In the genomic region with DNA sequence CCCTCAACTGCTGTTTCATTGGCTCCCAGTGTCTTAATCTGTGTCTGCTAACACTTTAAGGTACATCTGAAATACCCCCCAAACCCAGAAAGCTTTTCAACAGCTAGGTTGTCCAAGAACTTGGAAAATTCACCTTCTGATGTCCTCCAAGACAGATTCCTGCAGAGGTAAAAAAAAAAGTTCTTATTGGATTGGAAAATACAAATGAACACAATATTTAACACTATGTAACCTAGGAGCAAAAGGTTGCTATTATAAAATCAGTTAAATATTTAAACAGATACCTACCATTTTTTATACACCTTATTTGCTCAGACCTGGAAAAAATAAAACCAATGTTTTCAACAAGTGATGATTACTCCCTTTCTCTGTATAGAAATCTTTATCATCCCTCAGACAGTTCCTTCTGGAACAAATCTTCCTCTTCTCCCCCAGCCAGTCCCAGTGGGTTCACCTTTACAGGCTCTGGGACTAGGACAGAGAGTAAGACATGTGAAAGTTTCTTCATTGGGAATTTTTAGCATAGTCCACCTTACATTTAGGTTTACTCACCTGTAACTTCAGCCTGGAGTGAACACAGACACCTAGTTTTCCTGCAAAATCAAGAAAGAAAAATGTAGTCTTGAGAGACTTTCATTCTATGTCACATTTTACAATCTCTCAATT, we compare ENCODE assay signal across 9 cellular contexts. TPM values are rescaled to one million over a fixed set of nuclear protein-coding genes. Genes with fewer than 3 reads are reported as not detected.
A peak's percentile ranks its signal among the peaks of the same experiment; 100 is the strongest.
DNase-seq lines count a peak whose midpoint lies in the region; ATAC-seq and TF ChIP-seq lines count a peak whose summit lies in the region.
"Had no signal": no experiment of that assay in that cellular context is flagged by ENCODE, and none has a peak within 500 bp of the region (broad histone marks: within the 10 kb centered on the region; RNA-seq: fewer than 3 reads in every experiment).

No MANE protein-coding gene starts in this region.

- H3K9me3 ChIP-seq in IMR-90 (ENCODE audit: control insufficient read depth, insufficient read depth, low read length) (no peaks in the 10 kb centered on the region), esophagus muscularis mucosa (no peaks in the 10 kb centered on the region)

- H3K18ac ChIP-seq in IMR-90 (ENCODE audit: low read depth, low read length), result no peak overlapping the region

- H3K4me3 Mint-ChIP-seq in activated naive CD8-positive, alpha-beta T cell treated with anti-CD3 and anti-CD28 coated beads, Interleukin-2, amount 50 U/mL, for 24 hours, result peak overlapping the region; percentile 95
- H3K4me3 Mint-ChIP-seq in nephron progenitor cell, result peak overlapping the region; percentile 100

- no peak overlapping the region for H4K5ac ChIP-seq in IMR-90 (ENCODE audit: low read depth, low read length)

- no peak overlapping the region for H2BK20ac ChIP-seq in IMR-90 (ENCODE audit: low read depth, low read length)

- H2BK5ac ChIP-seq in IMR-90 (ENCODE audit: low read depth, low read length, poor library complexity, severe bottlenecking), result no peak overlapping the region

- no TSS peak for BruUV-seq in IMR-90 (replicated peaks; lab: Mats Ljungman, UMichigan)

- CTCF ChIA-PET in IMR-90 (lab: Yijun Ruan, JAX), result no interaction called here

- no peak overlapping the region for H2BK120ac ChIP-seq in IMR-90 (ENCODE audit: low read depth, low read length)

- H3K4me1 ChIP-seq in IMR-90 (ENCODE audit: control insufficient read depth, insufficient read depth, low read length), result peaks cover 2% of the 10 kb centered on the region; the same call in 1 of the 2 replicates
- H3K4me1 ChIP-seq in esophagus muscularis mucosa, result peaks cover 25 to 49% (median 39%) of the 10 kb centered on the region in 4 donors

- 0 out of 2 replicates have a peak overlapping the region, but pooled peaks have one; percentile 70 for H3K23ac ChIP-seq in IMR-90 (ENCODE audit: low read depth, low read length)

- POLR2A ChIA-PET in IMR-90 (lab: Charles Lee; ENCODE audit: unreplicated experiment), result no interaction called here

- no peak overlapping the region for H3K9ac ChIP-seq in IMR-90 (ENCODE audit: low read depth, low read length)

- H3K79me1 ChIP-seq in IMR-90 (ENCODE audit: low read depth in 1 of 2, low read length in 2 of 2), result peaks cover 20 to 50% of the 10 kb centered on the region in 2 experiments

- no peak overlapping the region for H2AFZ ChIP-seq in IMR-90 (replicated peaks; ENCODE audit: low read length, poor library complexity)

- TF ChIP-seq POLR2A in IMR-90 (IDR thresholded peaks at IDR 0.05; ENCODE audit: low read depth, low read length), result no peak
- TF ChIP-seq POLR2A in esophagus muscularis mucosa (IDR thresholded peaks at IDR 0.05; ENCODE audit: low read depth), result no peak

- dilution Hi-C loops in IMR-90 (cut with HindIII; ENCODE audit: low sequenced_read_pairs, unreplicated experiment), result no loop called here

- in situ Hi-C loops in IMR-90 (cut with MboI; ENCODE audit: low sequenced_read_pairs), result loop anchor here (25.0 kb wide), 1 partner anchor 465 kb away; no protein-coding TSS in a partner anchor

- peak overlapping the region; percentile 87 for H3K4me3 ChIP-seq in GM06990 (replicated peaks; ENCODE audit: low read depth, low read length)
- no peak overlapping the region for H3K4me3 ChIP-seq in IMR-90 (ENCODE audit: insufficient read depth, low read depth, low read length)
- H3K4me3 ChIP-seq in esophagus muscularis mucosa, result no peak overlapping the region

- intact Hi-C loops in IMR-90 (cut with micrococcal nuclease), result no loop called here
- intact Hi-C loops in esophagus muscularis mucosa (cut with DNase I), result loop anchor here (10.0 kb wide), 1 partner anchor 258 kb away; a partner anchor contains a TSS

- TF ChIP-seq RAD21 in IMR-90 (IDR thresholded peaks at IDR 0.05; ENCODE audit: low read length), result no peak

- ATAC-seq in IMR-90 (ENCODE audit: low read depth), result no peak
- ATAC-seq in activated naive CD8-positive, alpha-beta T cell treated with anti-CD3 and anti-CD28 coated beads, Interleukin-2, amount 50 U/mL, for 24 hours, result no peak

- H3K27me3 Mint-ChIP-seq in activated naive CD8-positive, alpha-beta T cell treated with anti-CD3 and anti-CD28 coated beads, Interleukin-2, amount 50 U/mL, for 24 hours, result peaks cover 7% of the 10 kb centered on the region
- peaks cover 5% of the 10 kb centered on the region for H3K27me3 Mint-ChIP-seq in nephron progenitor cell (ENCODE audit: low read depth, poor library complexity)

- H3K27ac Mint-ChIP-seq in activated naive CD8-positive, alpha-beta T cell treated with anti-CD3 and anti-CD28 coated beads, Interleukin-2, amount 50 U/mL, for 24 hours, result peak overlapping the region; percentile 99
- peak overlapping the region; percentile 98 for H3K27ac Mint-ChIP-seq in nephron progenitor cell

- no peak overlapping the region for H3K27ac ChIP-seq in IMR-90 (ENCODE audit: insufficient read depth, low read length)
- peak overlapping the region in 1 of 4 donors; percentile 9 for H3K27ac ChIP-seq in esophagus muscularis mucosa (replicated peaks in 1 of 4)
- H3K27ac ChIP-seq: brain microvascular endothelial cell had no signal

- H4K91ac ChIP-seq in IMR-90 (ENCODE audit: insufficient read depth, low read depth, low read length), result no peak overlapping the region

- H2AK5ac ChIP-seq in IMR-90 (ENCODE audit: low read depth, low read length), result no peak overlapping the region

- no peak overlapping the region for H3K56ac ChIP-seq in IMR-90 (ENCODE audit: extremely low read depth, insufficient read depth, low read length)

- no peak overlapping the region for H2BK15ac ChIP-seq in IMR-90 (ENCODE audit: low read depth, low read length)

- H3K9me1 ChIP-seq in IMR-90 (ENCODE audit: insufficient read depth, low read length), result 0 out of 2 replicates have a peak, but pooled peaks cover 4% of the 10 kb centered on the region

- no peak overlapping the region for H3K4me2 ChIP-seq in IMR-90 (ENCODE audit: low read depth, low read length)

- H3K4me1 Mint-ChIP-seq in activated naive CD8-positive, alpha-beta T cell treated with anti-CD3 and anti-CD28 coated beads, Interleukin-2, amount 50 U/mL, for 24 hours, result peaks cover 58% of the 10 kb centered on the region
- peaks cover 47% of the 10 kb centered on the region for H3K4me1 Mint-ChIP-seq in nephron progenitor cell

- peaks cover 55% of the 10 kb centered on the region for H3K36me3 Mint-ChIP-seq in activated naive CD8-positive, alpha-beta T cell treated with anti-CD3 and anti-CD28 coated beads, Interleukin-2, amount 50 U/mL, for 24 hours (ENCODE audit: low read depth)
- peaks cover 40% of the 10 kb centered on the region for H3K36me3 Mint-ChIP-seq in nephron progenitor cell (ENCODE audit: low read depth)

- H2AK9ac ChIP-seq in IMR-90 (replicated peaks; ENCODE audit: low read depth, low read length, poor library complexity), result no peak overlapping the region

- H3K4ac ChIP-seq in IMR-90 (ENCODE audit: low read depth, low read length), result no peak overlapping the region

- H3K14ac ChIP-seq in IMR-90 (replicated peaks; ENCODE audit: low read depth, low read length), result no peak overlapping the region

- H3K9me3 Mint-ChIP-seq in activated naive CD8-positive, alpha-beta T cell treated with anti-CD3 and anti-CD28 coated beads, Interleukin-2, amount 50 U/mL, for 24 hours, result no peaks in the 10 kb centered on the region
- peaks cover 5% of the 10 kb centered on the region for H3K9me3 Mint-ChIP-seq in nephron progenitor cell

- no peak for TF ChIP-seq EP300 in esophagus muscularis mucosa (IDR thresholded peaks at IDR 0.05)

- H3K27me3 ChIP-seq in GM06990 (replicated peaks; ENCODE audit: control insufficient read depth, insufficient read depth, low read length), result no peaks in the 10 kb centered on the region
- no peaks in the 10 kb centered on the region for H3K27me3 ChIP-seq in IMR-90 (ENCODE audit: control insufficient read depth, insufficient read depth, low read length)
- H3K27me3 ChIP-seq in esophagus muscularis mucosa, result no peaks in the 10 kb centered on the region
- H3K27me3 ChIP-seq: brain microvascular endothelial cell had no signal

- DNase-seq in GM06990 (ENCODE audit: extremely low read depth, insufficient read length), result no peak
- no peak for DNase-seq in IMR-90
- DNase-seq in activated naive CD8-positive, alpha-beta T cell treated with anti-CD3 and anti-CD28 coated beads, Interleukin-2, amount 50 U/mL, for 24 hours, result no peak
- DNase-seq in nephron progenitor cell, result no peak
- no peak for DNase-seq in effector CD4-positive, alpha-beta T cell
- no peak for DNase-seq in esophagus muscularis mucosa (ENCODE audit: extremely low spot score)
- DNase-seq in GM19238 (ENCODE audit: insufficient read length, low spot score), result no peak
- DNase-seq: brain microvascular endothelial cell, NCI-H510A treated with DMSO at 0.1 percent for 48 hours had no signal

- H4K20me1 ChIP-seq in IMR-90 (ENCODE audit: insufficient read depth, low read length), result peaks cover 42% of the 10 kb centered on the region

- TF ChIP-seq CTCF in GM06990 (IDR thresholded peaks at IDR 0.05; ENCODE audit: insufficient read depth, low read length, poor library complexity, severe bottlenecking) (no peak), IMR-90 (conservative IDR thresholded peaks at IDR 0.05; ENCODE audit: low read depth, low read length) (no peak), nephron progenitor cell (IDR thresholded peaks at IDR 0.05) (no peak), esophagus muscularis mucosa (IDR thresholded peaks at IDR 0.05) (no peak)

- peaks cover 21% of the 10 kb centered on the region for H3K36me3 ChIP-seq in GM06990 (ENCODE audit: control insufficient read depth, insufficient read depth, low read length)
- peaks cover 30% of the 10 kb centered on the region for H3K36me3 ChIP-seq in IMR-90 (ENCODE audit: control insufficient read depth, insufficient read depth, low read length)
- H3K36me3 ChIP-seq in esophagus muscularis mucosa, result peaks cover 26 to 36% (median 30%) of the 10 kb centered on the region in 4 donors

- no peak overlapping the region for H4K8ac ChIP-seq in IMR-90 (ENCODE audit: low read depth in 2 of 2, low read length in 2 of 2)

RNA-seq across cellular contexts. Expression of a gene that starts 13.3 kb away (rescaled TPM):
- total RNA-seq in IMR-90 (2012; rRNA removed) (40.8 and 44.3 TPM in 2 replicates), esophagus muscularis mucosa (10 to 100 TPM; 18.3 to 53.1 (median 48.1) TPM)
- 38.4 and 41.9 TPM in 2 replicates for polyA plus RNA-seq in IMR-90 (2012; rRNA removed)
- polyA plus RNA-seq in IMR-90 (2012; cell fraction: cytosol; rRNA removed), result 31.9 and 59.9 TPM in 2 replicates
- 66.2 and 131 TPM in 2 replicates for polyA plus RNA-seq in IMR-90 (2012; cell fraction: nucleus; rRNA removed; ENCODE audit: low replicate concordance)

RNA-seq across cellular contexts. Expression of a gene that starts 20.0 kb away (rescaled TPM):
- total RNA-seq in IMR-90 (2012; rRNA removed) (not detected in 2 replicates), esophagus muscularis mucosa (not detected)
- not detected in 2 replicates for polyA plus RNA-seq in IMR-90 (2012; rRNA removed)
- polyA plus RNA-seq in IMR-90 (2012; cell fraction: cytosol; rRNA removed), result not detected in 2 replicates
- not detected in 2 replicates for polyA plus RNA-seq in IMR-90 (2012; cell fraction: nucleus; rRNA removed; ENCODE audit: low replicate concordance)

RNA-seq across cellular contexts. Expression of a gene that starts 20.8 kb away (rescaled TPM):
- total RNA-seq in IMR-90 (2012; rRNA removed) (48.6 and 49.5 TPM in 2 replicates), esophagus muscularis mucosa (10 to 100 TPM; 22.8 to 31.6 (median 31.6) TPM)
- polyA plus RNA-seq in IMR-90 (2012; rRNA removed), result 43.1 and 43.5 TPM in 2 replicates
- 24.5 and 39.6 TPM in 2 replicates for polyA plus RNA-seq in IMR-90 (2012; cell fraction: cytosol; rRNA removed)
- polyA plus RNA-seq in IMR-90 (2012; cell fraction: nucleus; rRNA removed; ENCODE audit: low replicate concordance), result 35.4 and 47.9 TPM in 2 replicates

RNA-seq across cellular contexts. Expression of a gene that starts 28.0 kb away (rescaled TPM):
- total RNA-seq in IMR-90 (2012; rRNA removed), result 114 and 140 TPM in 2 replicates
- polyA plus RNA-seq in IMR-90 (2012; rRNA removed), result 239 TPM in 2 replicates
- 251 and 299 TPM in 2 replicates for polyA plus RNA-seq in IMR-90 (2012; cell fraction: cytosol; rRNA removed)
- polyA plus RNA-seq in IMR-90 (2012; cell fraction: nucleus; rRNA removed; ENCODE audit: low replicate concordance), result 340 and 413 TPM in 2 replicates
- 100 to 1,000 TPM in 1 of 4 donors, 10 to 100 TPM in 3; 53.2 to 123 (median 86.4) TPM for total RNA-seq in esophagus muscularis mucosa

RNA-seq across cellular contexts. Expression of a gene that starts 47.4 kb away (rescaled TPM):
- total RNA-seq in IMR-90 (2012; rRNA removed) (26.3 and 27.5 TPM in 2 replicates), esophagus muscularis mucosa (10 to 100 TPM; 38.6 to 86.4 (median 48.4) TPM)
- polyA plus RNA-seq in IMR-90 (2012; rRNA removed), result 90.4 and 97.4 TPM in 2 replicates
- polyA plus RNA-seq in IMR-90 (2012; cell fraction: cytosol; rRNA removed), result 43.9 and 49.0 TPM in 2 replicates
- polyA plus RNA-seq in IMR-90 (2012; cell fraction: nucleus; rRNA removed; ENCODE audit: low replicate concordance), result 354 and 360 TPM in 2 replicates
